Comparison of ENCODE assay signal across 20 cellular contexts in the genomic region with DNA sequence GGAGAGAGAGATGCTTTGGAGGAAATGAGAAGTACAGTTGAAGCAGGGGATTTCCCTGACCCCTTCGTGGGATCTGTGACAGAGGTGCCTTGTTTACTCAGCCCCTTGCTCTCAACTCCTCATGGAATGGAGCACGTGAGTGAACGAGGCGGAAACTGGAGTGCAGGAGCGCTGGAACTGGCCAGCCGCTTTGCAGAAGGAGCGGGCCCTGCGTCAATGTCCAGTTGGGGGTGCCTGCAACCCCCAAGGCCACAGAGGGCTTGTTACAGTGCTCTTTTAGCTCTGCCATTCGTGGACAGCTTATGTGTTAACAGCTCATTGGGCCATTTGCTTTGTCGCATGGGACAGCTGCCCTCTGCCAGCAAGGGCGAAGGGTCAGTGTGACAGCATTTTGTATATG.
DNase-seq lines count a peak whose midpoint lies in the region; ATAC-seq and TF ChIP-seq lines count a peak whose summit lies in the region.
"Had no signal": no experiment of that assay in that cellular context is flagged by ENCODE, and none has a peak within 500 bp of the region (broad histone marks: within the 10 kb centered on the region; RNA-seq: fewer than 3 reads in every experiment).

No MANE protein-coding gene starts in this region.

- H3K4me3 ChIP-seq in GM23338 (no peak overlapping the region), OCI-LY3 (ENCODE audit: low read length) (no peak overlapping the region)
- H3K4me3 ChIP-seq: A549; BLaER1 treated with 17β-estradiol and CSF1 and Interleukin-3, amounts not matched to agents 10 nM and 100 nM; GM12878; HAP-1 had no signal

- no peaks in the 10 kb centered on the region for H3K36me3 Mint-ChIP-seq in GM23338 (ENCODE audit: low read depth)
- H3K36me3 Mint-ChIP-seq: CD14-positive monocyte; CD8-positive, alpha-beta memory T cell had no signal

- DNase-seq in GM23338 (ENCODE audit: low spot score) (no peak), kidney tubule cell (ENCODE audit: low spot score) (peak; percentile 1), GM03348 (ENCODE audit: low spot score) (no peak)
- DNase-seq: 8988T; ACHN; AML-193; BE2C; CD4-positive, alpha-beta T cell; CD8-positive, alpha-beta memory T cell; DMS 273 treated with DMSO at 0.1 percent for 48 hours; DMS79; HFFc6 had no signal

- no peaks in the 10 kb centered on the region for H4K20me1 ChIP-seq in GM23338 (replicated peaks; ENCODE audit: insufficient read depth)
- no peaks in the 10 kb centered on the region for H4K20me1 ChIP-seq in OCI-LY3 (ENCODE audit: insufficient read depth, low read length)
- H4K20me1 ChIP-seq: BLaER1 treated with 17β-estradiol and CSF1 and Interleukin-3, amounts not matched to agents 10 nM and 100 nM had no signal

- no peak for TF ChIP-seq CTCF in GM23338 (conservative IDR thresholded peaks at IDR 0.05; ENCODE audit: low read depth in 2 of 2)
- TF ChIP-seq CTCF in OCI-LY3 (IDR thresholded peaks at IDR 0.05; ENCODE audit: low read depth, low read length): no peak

- peaks cover 22% of the 10 kb centered on the region for H3K4me1 Mint-ChIP-seq in GM23338
- H3K4me1 Mint-ChIP-seq: CD14-positive monocyte; CD8-positive, alpha-beta memory T cell had no signal

- H3K27me3 ChIP-seq in GM23338 (ENCODE audit: insufficient read depth) (no peaks in the 10 kb centered on the region), OCI-LY3 (ENCODE audit: low read depth, low read length) (no peaks in the 10 kb centered on the region)
- H3K27me3 ChIP-seq: BE2C; BLaER1 treated with 17β-estradiol and CSF1 and Interleukin-3, amounts not matched to agents 10 nM and 100 nM had no signal

- H3K9me3 Mint-ChIP-seq in GM23338: no peaks in the 10 kb centered on the region; the same call in 2 of the 3 replicates

- H3K27ac Mint-ChIP-seq in GM23338: peak overlapping the region; percentile 20; the same call in 1 of the 2 replicates
- H3K27ac Mint-ChIP-seq: CD14-positive monocyte; CD4-positive, alpha-beta T cell; CD8-positive, alpha-beta memory T cell; HFFc6 had no signal

- H3K4me1 ChIP-seq in GM23338 (ENCODE audit: insufficient read depth): peaks cover 22% of the 10 kb centered on the region; the same call in 1 of the 2 replicates
- no peaks in the 10 kb centered on the region for H3K4me1 ChIP-seq in OCI-LY3 (ENCODE audit: low read length)
- H3K4me1 ChIP-seq: A549; BE2C; BLaER1 treated with 17β-estradiol and CSF1 and Interleukin-3, amounts not matched to agents 10 nM and 100 nM; HAP-1 had no signal

- H3K27me3 Mint-ChIP-seq in GM23338 (ENCODE audit: insufficient read depth, low read depth, poor library complexity): no peaks in the 10 kb centered on the region
- H3K27me3 Mint-ChIP-seq: CD4-positive, alpha-beta T cell; CD8-positive, alpha-beta memory T cell had no signal

- H3K4me2 ChIP-seq in GM23338: no peak overlapping the region
- peak overlapping the region; percentile 2; the same call in 1 of the 2 replicates for H3K4me2 ChIP-seq in OCI-LY3 (ENCODE audit: low read length)
- H3K4me2 ChIP-seq: A549; BLaER1 treated with 17β-estradiol and CSF1 and Interleukin-3, amounts not matched to agents 10 nM and 100 nM had no signal

- H2AFZ ChIP-seq in GM23338: no peak overlapping the region
- H2AFZ ChIP-seq in OCI-LY3 (ENCODE audit: low read depth, low read length): no peak overlapping the region

- ATAC-seq in GM23338 (no peak), GM18867 (IDR thresholded peaks at IDR 0.05; ENCODE audit: unreplicated experiment) (no peak), HG03442 (IDR thresholded peaks at IDR 0.05; ENCODE audit: unreplicated experiment) (no peak)
- ATAC-seq: A549, GM12878 had no signal

- H3K79me2 ChIP-seq in GM23338 (replicated peaks; ENCODE audit: insufficient read depth) (no peaks in the 10 kb centered on the region), OCI-LY3 (ENCODE audit: low read length) (no peaks in the 10 kb centered on the region)

- H3K27ac ChIP-seq in GM23338 (ENCODE audit: low read depth) (no peak overlapping the region), OCI-LY3 (ENCODE audit: low read length) (no peak overlapping the region)
- H3K27ac ChIP-seq: A549; BLaER1 treated with 17β-estradiol and CSF1 and Interleukin-3, amounts not matched to agents 10 nM and 100 nM had no signal

- H3K4me3 Mint-ChIP-seq in GM23338: no peak overlapping the region
- H3K4me3 Mint-ChIP-seq: CD14-positive monocyte; CD4-positive, alpha-beta T cell; CD8-positive, alpha-beta memory T cell; HFFc6 had no signal

- no peaks in the 10 kb centered on the region for H3K9me3 ChIP-seq in OCI-LY3 (ENCODE audit: insufficient read depth, low read length)
- H3K9me3 ChIP-seq: A549; BE2C; BLaER1 treated with 17β-estradiol and CSF1 and Interleukin-3, amounts not matched to agents 10 nM and 100 nM; HAP-1 had no signal

- no peak overlapping the region for H3K9ac ChIP-seq in OCI-LY3 (ENCODE audit: low read length)
- H3K9ac ChIP-seq: BLaER1 treated with 17β-estradiol and CSF1 and Interleukin-3, amounts not matched to agents 10 nM and 100 nM had no signal

- H3K36me3 ChIP-seq in GM23338 (ENCODE audit: insufficient read depth): no peaks in the 10 kb centered on the region
- H3K36me3 ChIP-seq in OCI-LY3 (replicated peaks; ENCODE audit: low read depth, low read length): no peaks in the 10 kb centered on the region
- H3K36me3 ChIP-seq: BE2C; BLaER1 treated with 17β-estradiol and CSF1 and Interleukin-3, amounts not matched to agents 10 nM and 100 nM; HAP-1 had no signal

- H3K9me2 ChIP-seq in GM23338 (ENCODE audit: insufficient read depth): 0 out of 2 replicates have a peak, but pooled peaks cover 5% of the 10 kb centered on the region

- no peaks in the 10 kb centered on the region for H3F3A ChIP-seq in GM23338 (replicated peaks; ENCODE audit: low read depth)

TF ChIP-seq in GM23338, 12 proteins besides CTCF, POLR2A, EP300 and RAD21 (continues in another document):
- TF ChIP-seq, protein P1, sequence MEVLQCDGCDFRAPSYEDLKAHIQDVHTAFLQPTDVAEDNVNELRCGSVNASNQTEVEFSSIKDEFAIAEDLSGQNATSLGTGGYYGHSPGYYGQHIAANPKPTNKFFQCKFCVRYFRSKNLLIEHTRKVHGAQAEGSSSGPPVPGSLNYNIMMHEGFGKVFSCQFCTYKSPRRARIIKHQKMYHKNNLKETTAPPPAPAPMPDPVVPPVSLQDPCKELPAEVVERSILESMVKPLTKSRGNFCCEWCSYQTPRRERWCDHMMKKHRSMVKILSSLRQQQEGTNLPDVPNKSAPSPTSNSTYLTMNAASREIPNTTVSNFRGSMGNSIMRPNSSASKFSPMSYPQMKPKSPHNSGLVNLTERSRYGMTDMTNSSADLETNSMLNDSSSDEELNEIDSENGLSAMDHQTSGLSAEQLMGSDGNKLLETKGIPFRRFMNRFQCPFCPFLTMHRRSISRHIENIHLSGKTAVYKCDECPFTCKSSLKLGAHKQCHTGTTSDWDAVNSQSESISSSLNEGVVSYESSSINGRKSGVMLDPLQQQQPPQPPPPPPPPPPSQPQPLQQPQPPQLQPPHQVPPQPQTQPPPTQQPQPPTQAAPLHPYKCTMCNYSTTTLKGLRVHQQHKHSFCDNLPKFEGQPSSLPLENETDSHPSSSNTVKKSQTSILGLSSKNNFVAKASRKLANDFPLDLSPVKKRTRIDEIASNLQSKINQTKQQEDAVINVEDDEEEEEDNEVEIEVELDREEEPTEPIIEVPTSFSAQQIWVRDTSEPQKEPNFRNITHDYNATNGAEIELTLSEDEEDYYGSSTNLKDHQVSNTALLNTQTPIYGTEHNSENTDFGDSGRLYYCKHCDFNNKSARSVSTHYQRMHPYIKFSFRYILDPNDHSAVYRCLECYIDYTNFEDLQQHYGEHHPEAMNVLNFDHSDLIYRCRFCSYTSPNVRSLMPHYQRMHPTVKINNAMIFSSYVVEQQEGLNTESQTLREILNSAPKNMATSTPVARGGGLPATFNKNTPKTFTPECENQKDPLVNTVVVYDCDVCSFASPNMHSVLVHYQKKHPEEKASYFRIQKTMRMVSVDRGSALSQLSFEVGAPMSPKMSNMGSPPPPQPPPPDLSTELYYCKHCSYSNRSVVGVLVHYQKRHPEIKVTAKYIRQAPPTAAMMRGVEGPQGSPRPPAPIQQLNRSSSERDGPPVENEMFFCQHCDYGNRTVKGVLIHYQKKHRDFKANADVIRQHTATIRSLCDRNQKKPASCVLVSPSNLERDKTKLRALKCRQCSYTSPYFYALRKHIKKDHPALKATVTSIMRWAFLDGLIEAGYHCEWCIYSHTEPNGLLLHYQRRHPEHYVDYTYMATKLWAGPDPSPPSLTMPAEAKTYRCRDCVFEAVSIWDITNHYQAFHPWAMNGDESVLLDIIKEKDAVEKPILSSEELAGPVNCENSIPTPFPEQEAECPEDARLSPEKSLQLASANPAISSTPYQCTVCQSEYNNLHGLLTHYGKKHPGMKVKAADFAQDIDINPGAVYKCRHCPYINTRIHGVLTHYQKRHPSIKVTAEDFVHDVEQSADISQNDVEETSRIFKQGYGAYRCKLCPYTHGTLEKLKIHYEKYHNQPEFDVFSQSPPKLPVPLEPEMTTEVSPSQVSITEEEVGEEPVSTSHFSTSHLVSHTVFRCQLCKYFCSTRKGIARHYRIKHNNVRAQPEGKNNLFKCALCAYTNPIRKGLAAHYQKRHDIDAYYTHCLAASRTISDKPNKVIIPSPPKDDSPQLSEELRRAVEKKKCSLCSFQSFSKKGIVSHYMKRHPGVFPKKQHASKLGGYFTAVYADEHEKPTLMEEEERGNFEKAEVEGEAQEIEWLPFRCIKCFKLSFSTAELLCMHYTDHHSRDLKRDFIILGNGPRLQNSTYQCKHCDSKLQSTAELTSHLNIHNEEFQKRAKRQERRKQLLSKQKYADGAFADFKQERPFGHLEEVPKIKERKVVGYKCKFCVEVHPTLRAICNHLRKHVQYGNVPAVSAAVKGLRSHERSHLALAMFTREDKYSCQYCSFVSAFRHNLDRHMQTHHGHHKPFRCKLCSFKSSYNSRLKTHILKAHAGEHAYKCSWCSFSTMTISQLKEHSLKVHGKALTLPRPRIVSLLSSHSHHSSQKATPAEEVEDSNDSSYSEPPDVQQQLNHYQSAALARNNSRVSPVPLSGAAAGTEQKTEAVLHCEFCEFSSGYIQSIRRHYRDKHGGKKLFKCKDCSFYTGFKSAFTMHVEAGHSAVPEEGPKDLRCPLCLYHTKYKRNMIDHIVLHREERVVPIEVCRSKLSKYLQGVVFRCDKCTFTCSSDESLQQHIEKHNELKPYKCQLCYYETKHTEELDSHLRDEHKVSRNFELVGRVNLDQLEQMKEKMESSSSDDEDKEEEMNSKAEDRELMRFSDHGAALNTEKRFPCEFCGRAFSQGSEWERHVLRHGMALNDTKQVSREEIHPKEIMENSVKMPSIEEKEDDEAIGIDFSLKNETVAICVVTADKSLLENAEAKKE (CRISPR knock-in tag; IDR thresholded peaks at IDR 0.05): no peak
- no peak for TF ChIP-seq JUNB (IDR thresholded peaks at IDR 0.05; ENCODE audit: unreplicated experiment)
- TF ChIP-seq, protein P2, sequence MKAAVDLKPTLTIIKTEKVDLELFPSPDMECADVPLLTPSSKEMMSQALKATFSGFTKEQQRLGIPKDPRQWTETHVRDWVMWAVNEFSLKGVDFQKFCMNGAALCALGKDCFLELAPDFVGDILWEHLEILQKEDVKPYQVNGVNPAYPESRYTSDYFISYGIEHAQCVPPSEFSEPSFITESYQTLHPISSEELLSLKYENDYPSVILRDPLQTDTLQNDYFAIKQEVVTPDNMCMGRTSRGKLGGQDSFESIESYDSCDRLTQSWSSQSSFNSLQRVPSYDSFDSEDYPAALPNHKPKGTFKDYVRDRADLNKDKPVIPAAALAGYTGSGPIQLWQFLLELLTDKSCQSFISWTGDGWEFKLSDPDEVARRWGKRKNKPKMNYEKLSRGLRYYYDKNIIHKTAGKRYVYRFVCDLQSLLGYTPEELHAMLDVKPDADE (IDR thresholded peaks at IDR 0.05): no peak
